9 cellular contexts compared by ENCODE assay signal in genomic region chr9:68979538-68980314, GRCh38. TPM values are rescaled to one million over a fixed set of nuclear protein-coding genes. Genes with fewer than 3 reads are reported as not detected.
DNase-seq lines count a peak whose midpoint lies in the region; FAIRE-seq and TF ChIP-seq lines count a peak whose summit lies in the region.
"Had no signal": no experiment of that assay in that cellular context is flagged by ENCODE, and none has a peak within 500 bp of the region (broad histone marks: within the 10 kb centered on the region; RNA-seq: fewer than 3 reads in every experiment).

No MANE protein-coding gene starts in this region.

- peak overlapping the region; percentile 25 for H3K4me3 Mint-ChIP-seq in nephron progenitor cell

- DNase-seq in GM12891 (ENCODE audit: insufficient read length, low spot score) (no peak), NCI-H2227 treated with DMSO at 0.1 percent for 48 hours (lab: John Stamatoyannopoulos, UW) (peak; percentile 16), cerebellar cortex (ENCODE audit: low spot score) (peak; percentile 83), nephron progenitor cell (no peak), NOMO-1 treated with dmso at 0.1 percent for 144 hours (lab: John Stamatoyannopoulos, UW; ENCODE audit: unreplicated experiment) (no peak), CD1c-positive myeloid dendritic cell (ENCODE audit: extremely low spot score) (no peak), NCI-H1694 (lab: John Stamatoyannopoulos, UW) (no peak), NCI-H1930 (lab: John Stamatoyannopoulos, UW) (no peak)
- DNase-seq: spleen had no signal

- peaks cover 62% of the 10 kb centered on the region for H3K4me1 Mint-ChIP-seq in nephron progenitor cell

- peaks cover 23% of the 10 kb centered on the region for H3K9me3 Mint-ChIP-seq in nephron progenitor cell

- peak overlapping the region; percentile 92 for H3K27ac Mint-ChIP-seq in nephron progenitor cell

- H3K36me3 Mint-ChIP-seq in nephron progenitor cell (ENCODE audit: low read depth), result peaks cover 20% of the 10 kb centered on the region

- H3K27me3 Mint-ChIP-seq in nephron progenitor cell (ENCODE audit: low read depth, poor library complexity), result peaks cover 6% of the 10 kb centered on the region

- TF ChIP-seq POLR2A in GM12891 (IDR thresholded peaks at IDR 0.05; ENCODE audit: low read depth, low read length), result no peak

- no peak for TF ChIP-seq CTCF in nephron progenitor cell (IDR thresholded peaks at IDR 0.05)

- FAIRE-seq in GM12891 (lab: Jason Lieb, UNC), result peak; percentile 41

TF ChIP-seq in GM12891, 5 proteins besides CTCF, POLR2A, EP300 and RAD21:
- no peak for TF ChIP-seq POLR2AphosphoS5 (IDR thresholded peaks at IDR 0.05; ENCODE audit: low read depth, low read length)
- no peak for TF ChIP-seq SPI1 (IDR thresholded peaks at IDR 0.05; ENCODE audit: low read depth, low read length)
- no peak for TF ChIP-seq TAF1 (IDR thresholded peaks at IDR 0.05; ENCODE audit: low read depth, low read length)
- TF ChIP-seq POU2F2 (IDR thresholded peaks at IDR 0.05; ENCODE audit: low read depth, low read length), result no peak
- TF ChIP-seq PAX5 (IDR thresholded peaks at IDR 0.05; ENCODE audit: insufficient read depth, low read length, severe bottlenecking), result no peak

RNA-seq across cellular contexts. Expression of gene PRKACG, which starts 34.2 kb away (rescaled TPM):
- not detected for polyA plus RNA-seq in GM12891 (2012; ENCODE audit: low read depth, missing spikeins)
- polyA plus RNA-seq: spleen had no signal

RNA-seq across cellular contexts. Expression of gene FXN, which starts 55.8 kb away (rescaled TPM):
- polyA plus RNA-seq in GM12891 (2012; ENCODE audit: low read depth, missing spikeins), result 12.8 TPM

Comparison
In these comparisons a context has a peak if more than half of its experiments do, and no peak if none do; other contexts are left out.
1. DNase-seq: peak in NCI-H2227 treated with DMSO at 0.1 percent for 48 hours (single experiment) and cerebellar cortex (single experiment); none in GM12891 (single experiment), nephron progenitor cell (single experiment), NOMO-1 treated with dmso at 0.1 percent for 144 hours (single experiment), CD1c-positive myeloid dendritic cell (single experiment), NCI-H1694 (single experiment) and NCI-H1930 (0 of 2).